Comparison of ENCODE assay signal across 13 cellular contexts in genomic region chr15:28380053-28380452, GRCh38. TPM values are rescaled to one million over a fixed set of nuclear protein-coding genes. Genes with fewer than 3 reads are reported as not detected.
"Had no signal": no experiment of that assay in that cellular context is flagged by ENCODE, and none has a peak within 500 bp of the region (broad histone marks: within the 10 kb centered on the region; RNA-seq: fewer than 3 reads in every experiment).

No MANE protein-coding gene starts in this region.

RNA-seq across cellular contexts. Expression of gene GOLGA8F, which starts 1.6 kb away (rescaled TPM):
- total RNA-seq: activated CD4-positive, alpha-beta T cell treated with anti-CD3 and anti-CD28 coated beads, Interleukin-2, amount 10 ng/mL, durations not matched to agents 24 days and 14 days; activated naive CD4-positive, alpha-beta T cell treated with anti-CD3 and anti-CD28 coated beads, Interleukin-2, amount 50 U/mL, for 72 hours; activated naive CD8-positive, alpha-beta T cell treated with anti-CD3 and anti-CD28 coated beads for 36 hours; activated T-cell treated with anti-CD3 and anti-CD28 coated beads, Interleukin-2, amount 50 U/mL, for 4 hours; activated T-cell treated with anti-CD3 and anti-CD28 coated beads, Interleukin-2, amount 50 U/mL, for 72 hours; activated T-helper 1 cell treated with anti-CD3 and anti-CD28 coated beads, Interleukin-12 subunit alpha, Interleukin-12 subunit beta, Interleukin-2, Interleukin-4 antibody, amounts not matched to agents 30 ng/mL and 10 ng/mL and 1 ng/mL, durations not matched to agents 14 hours and 24 hours and 36 hours; activated T-helper 17 cell treated with anti-CD3 and anti-CD28 coated beads, Interleukin-2, amount 50 U/mL, for 72 hours; ascending aorta; bronchial epithelial cell; cardiac muscle cell; chondrocyte; colonic mucosa; WTC11 had no signal

RNA-seq across cellular contexts. Expression of gene GOLGA6L24, which starts 22.2 kb away (rescaled TPM):
- total RNA-seq: activated CD4-positive, alpha-beta T cell treated with anti-CD3 and anti-CD28 coated beads, Interleukin-2, amount 10 ng/mL, durations not matched to agents 24 days and 14 days; activated naive CD4-positive, alpha-beta T cell treated with anti-CD3 and anti-CD28 coated beads, Interleukin-2, amount 50 U/mL, for 72 hours; activated naive CD8-positive, alpha-beta T cell treated with anti-CD3 and anti-CD28 coated beads for 36 hours; activated T-cell treated with anti-CD3 and anti-CD28 coated beads, Interleukin-2, amount 50 U/mL, for 4 hours; activated T-cell treated with anti-CD3 and anti-CD28 coated beads, Interleukin-2, amount 50 U/mL, for 72 hours; activated T-helper 1 cell treated with anti-CD3 and anti-CD28 coated beads, Interleukin-12 subunit alpha, Interleukin-12 subunit beta, Interleukin-2, Interleukin-4 antibody, amounts not matched to agents 30 ng/mL and 10 ng/mL and 1 ng/mL, durations not matched to agents 14 hours and 24 hours and 36 hours; activated T-helper 17 cell treated with anti-CD3 and anti-CD28 coated beads, Interleukin-2, amount 50 U/mL, for 72 hours; bronchial epithelial cell; cardiac muscle cell; chondrocyte; colonic mucosa; WTC11 had no signal
